8 cellular contexts compared by ENCODE assay signal in genomic region chr12:49827351-49828099, GRCh38. TPM values are rescaled to one million over a fixed set of nuclear protein-coding genes. Genes with fewer than 3 reads are reported as not detected.
DNase-seq lines count a peak whose midpoint lies in the region; ATAC-seq, FAIRE-seq and TF ChIP-seq lines count a peak whose summit lies in the region.

No MANE protein-coding gene starts in this region.

- CTCF ChIA-PET in activated naive CD4-positive, alpha-beta T cell treated with anti-CD3 and anti-CD28 coated beads, Interleukin-2, amount 10 ng/mL, durations not matched to agents 7 days and 5 days (lab: Charles Lee): interaction anchor here (1.0 to 1.8 kb wide), 5 partner anchors 13 to 65 kb away, joined by 3 to 7 read pairs (median 4); no protein-coding TSS in a partner anchor

- H3K4me3 Mint-ChIP-seq in activated naive CD4-positive, alpha-beta T cell treated with anti-CD3 and anti-CD28 coated beads, Interleukin-2, amount 10 ng/mL, durations not matched to agents 7 days and 5 days: peak overlapping the region; percentile 96
- peak overlapping the region; percentile 98 for H3K4me3 Mint-ChIP-seq in neural crest cell

- H3K27me3 Mint-ChIP-seq in activated naive CD4-positive, alpha-beta T cell treated with anti-CD3 and anti-CD28 coated beads, Interleukin-2, amount 10 ng/mL, durations not matched to agents 7 days and 5 days: peaks cover 25% of the 10 kb centered on the region
- H3K27me3 Mint-ChIP-seq in neural crest cell (ENCODE audit: low read depth): no peaks in the 10 kb centered on the region

- peaks cover 25% of the 10 kb centered on the region for H3K4me1 Mint-ChIP-seq in activated naive CD4-positive, alpha-beta T cell treated with anti-CD3 and anti-CD28 coated beads, Interleukin-2, amount 10 ng/mL, durations not matched to agents 7 days and 5 days
- H3K4me1 Mint-ChIP-seq in neural crest cell: peaks cover 43% of the 10 kb centered on the region

- FAIRE-seq in frontal cortex (lab: Jason Lieb, UNC): no peak

- DNase-seq in EL (peak; percentile 83), OCI-M1 (lab: John Stamatoyannopoulos, UW) (peak; percentile 62), frontal cortex (ENCODE audit: low spot score in 2 of 2) (peak; percentile 71), neural crest cell (ENCODE audit: low read depth, low spot score) (peak; percentile 73), ureter (ENCODE audit: low spot score) (peak; percentile 64)
- DNase-seq in activated naive CD4-positive, alpha-beta T cell treated with anti-CD3 and anti-CD28 coated beads, Interleukin-2, amount 10 ng/mL, durations not matched to agents 7 days and 5 days: peak; percentile 68

- no peaks in the 10 kb centered on the region for H3K9me3 Mint-ChIP-seq in activated naive CD4-positive, alpha-beta T cell treated with anti-CD3 and anti-CD28 coated beads, Interleukin-2, amount 10 ng/mL, durations not matched to agents 7 days and 5 days
- no peaks in the 10 kb centered on the region for H3K9me3 Mint-ChIP-seq in neural crest cell

- ATAC-seq in HG02840 (IDR thresholded peaks at IDR 0.05; ENCODE audit: low FRiP score, unreplicated experiment) (peak; percentile 12), HG03095 (IDR thresholded peaks at IDR 0.05; ENCODE audit: unreplicated experiment) (no peak)

- H3K27ac Mint-ChIP-seq in activated naive CD4-positive, alpha-beta T cell treated with anti-CD3 and anti-CD28 coated beads, Interleukin-2, amount 10 ng/mL, durations not matched to agents 7 days and 5 days: peak overlapping the region; percentile 33
- H3K27ac Mint-ChIP-seq in neural crest cell (ENCODE audit: unreplicated experiment): peak overlapping the region; percentile 92

- TF ChIP-seq CTCF in neural crest cell (conservative IDR thresholded peaks at IDR 0.05): no peak

- peaks cover 2% of the 10 kb centered on the region for H3K36me3 Mint-ChIP-seq in activated naive CD4-positive, alpha-beta T cell treated with anti-CD3 and anti-CD28 coated beads, Interleukin-2, amount 10 ng/mL, durations not matched to agents 7 days and 5 days
- H3K36me3 Mint-ChIP-seq in neural crest cell (ENCODE audit: low read depth): no peaks in the 10 kb centered on the region

RNA-seq across cellular contexts. Expression of gene NCKAP5L, which starts 0.7 kb away (rescaled TPM):
- total RNA-seq in frontal cortex (7.3 TPM), neural crest cell (40.8 and 45.0 TPM in 2 replicates), ureter (24.0 TPM)

RNA-seq across cellular contexts. Expression of gene BCDIN3D, which starts 15.4 kb away (rescaled TPM):
- 6.9 TPM for total RNA-seq in frontal cortex
- total RNA-seq in neural crest cell: 7.9 and 9.6 TPM in 2 replicates
- total RNA-seq in ureter: 3.9 TPM
